Comparison of ENCODE assay signal across 8 cellular contexts in the genomic region with DNA sequence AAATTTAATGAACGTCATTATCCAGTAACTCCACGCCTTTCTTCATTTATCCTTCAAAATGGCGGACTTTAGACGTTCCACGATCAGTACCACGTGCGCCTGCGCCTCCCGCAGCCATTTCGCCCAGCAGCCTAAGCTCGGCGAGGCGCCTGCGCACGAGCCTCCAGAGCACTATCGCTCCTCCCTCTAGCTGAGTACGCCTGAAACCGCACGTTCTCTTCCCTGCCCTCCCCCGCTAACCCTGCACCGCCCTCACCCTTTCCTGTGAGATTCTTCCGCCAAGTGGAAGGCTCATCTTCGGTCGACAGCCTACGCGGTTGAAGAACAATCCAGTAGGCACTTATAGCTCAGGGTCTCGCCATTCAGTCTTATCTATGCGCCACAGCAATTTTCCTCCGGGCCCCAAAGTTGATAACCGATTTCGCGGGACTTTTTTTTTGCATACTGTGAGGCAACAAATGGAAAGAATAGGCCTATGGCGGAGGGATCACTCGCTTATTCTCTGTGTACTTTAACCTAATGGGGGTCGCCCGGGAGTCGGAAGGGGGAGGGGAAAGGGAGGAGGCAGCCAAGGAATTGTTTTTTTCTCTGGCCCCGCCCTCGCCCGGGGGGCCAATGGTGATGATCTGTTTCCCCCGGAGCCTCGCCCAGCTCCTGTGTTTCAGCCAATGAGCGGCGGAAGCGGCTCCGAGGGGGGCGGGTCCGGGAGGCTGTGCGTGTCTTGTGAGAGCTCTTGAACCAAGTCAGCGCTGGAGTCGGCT. TPM values are rescaled to one million over a fixed set of nuclear protein-coding genes. Genes with fewer than 3 reads are reported as not detected.
DNase-seq lines count a peak whose midpoint lies in the region; ATAC-seq and TF ChIP-seq lines count a peak whose summit lies in the region.

A gene with protein sequence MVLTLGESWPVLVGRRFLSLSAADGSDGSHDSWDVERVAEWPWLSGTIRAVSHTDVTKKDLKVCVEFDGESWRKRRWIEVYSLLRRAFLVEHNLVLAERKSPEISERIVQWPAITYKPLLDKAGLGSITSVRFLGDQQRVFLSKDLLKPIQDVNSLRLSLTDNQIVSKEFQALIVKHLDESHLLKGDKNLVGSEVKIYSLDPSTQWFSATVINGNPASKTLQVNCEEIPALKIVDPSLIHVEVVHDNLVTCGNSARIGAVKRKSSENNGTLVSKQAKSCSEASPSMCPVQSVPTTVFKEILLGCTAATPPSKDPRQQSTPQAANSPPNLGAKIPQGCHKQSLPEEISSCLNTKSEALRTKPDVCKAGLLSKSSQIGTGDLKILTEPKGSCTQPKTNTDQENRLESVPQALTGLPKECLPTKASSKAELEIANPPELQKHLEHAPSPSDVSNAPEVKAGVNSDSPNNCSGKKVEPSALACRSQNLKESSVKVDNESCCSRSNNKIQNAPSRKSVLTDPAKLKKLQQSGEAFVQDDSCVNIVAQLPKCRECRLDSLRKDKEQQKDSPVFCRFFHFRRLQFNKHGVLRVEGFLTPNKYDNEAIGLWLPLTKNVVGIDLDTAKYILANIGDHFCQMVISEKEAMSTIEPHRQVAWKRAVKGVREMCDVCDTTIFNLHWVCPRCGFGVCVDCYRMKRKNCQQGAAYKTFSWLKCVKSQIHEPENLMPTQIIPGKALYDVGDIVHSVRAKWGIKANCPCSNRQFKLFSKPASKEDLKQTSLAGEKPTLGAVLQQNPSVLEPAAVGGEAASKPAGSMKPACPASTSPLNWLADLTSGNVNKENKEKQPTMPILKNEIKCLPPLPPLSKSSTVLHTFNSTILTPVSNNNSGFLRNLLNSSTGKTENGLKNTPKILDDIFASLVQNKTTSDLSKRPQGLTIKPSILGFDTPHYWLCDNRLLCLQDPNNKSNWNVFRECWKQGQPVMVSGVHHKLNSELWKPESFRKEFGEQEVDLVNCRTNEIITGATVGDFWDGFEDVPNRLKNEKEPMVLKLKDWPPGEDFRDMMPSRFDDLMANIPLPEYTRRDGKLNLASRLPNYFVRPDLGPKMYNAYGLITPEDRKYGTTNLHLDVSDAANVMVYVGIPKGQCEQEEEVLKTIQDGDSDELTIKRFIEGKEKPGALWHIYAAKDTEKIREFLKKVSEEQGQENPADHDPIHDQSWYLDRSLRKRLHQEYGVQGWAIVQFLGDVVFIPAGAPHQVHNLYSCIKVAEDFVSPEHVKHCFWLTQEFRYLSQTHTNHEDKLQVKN (N-terminal part only) (plus strand): TSS at position 741 of the 761 bp plus-strand sequence. CDS start 677 bp downstream, outside the sequence.

- H3K27ac Mint-ChIP-seq in activated naive CD8-positive, alpha-beta T cell treated with anti-CD3 and anti-CD28 coated beads, Interleukin-2, amount 50 U/mL, for 24 hours = peak within 1 kb of the TSS; percentile 100

- no peaks in the 10 kb centered on the region for H3K36me3 ChIP-seq in osteoblast (ENCODE audit: insufficient read depth, low read length)
- H3K36me3 ChIP-seq in testis (ENCODE audit: low read depth, missing control alignments) = no peaks in the 10 kb centered on the region

- peaks cover 6% of the 10 kb centered on the region for H3K27me3 Mint-ChIP-seq in activated naive CD8-positive, alpha-beta T cell treated with anti-CD3 and anti-CD28 coated beads, Interleukin-2, amount 50 U/mL, for 24 hours

- H4K20me1 ChIP-seq in osteoblast (ENCODE audit: insufficient read depth, low read length) = peaks cover 35% of the 10 kb centered on the region

- H3K9me3 Mint-ChIP-seq in activated naive CD8-positive, alpha-beta T cell treated with anti-CD3 and anti-CD28 coated beads, Interleukin-2, amount 50 U/mL, for 24 hours = peaks cover 34% of the 10 kb centered on the region

- peaks cover 37% of the 10 kb centered on the region for H3K79me2 ChIP-seq in osteoblast (ENCODE audit: insufficient read depth, low read length)

- peak; percentile 75 for ATAC-seq in HG02852 (IDR thresholded peaks at IDR 0.05; ENCODE audit: unreplicated experiment)
- ATAC-seq in activated naive CD8-positive, alpha-beta T cell treated with anti-CD3 and anti-CD28 coated beads, Interleukin-2, amount 50 U/mL, for 24 hours = peak; percentile 86

- H3K9me3 ChIP-seq in osteoblast (ENCODE audit: low read depth, low read length) (peaks cover 3% of the 10 kb centered on the region), testis (no peaks in the 10 kb centered on the region)

- H3K27me3 ChIP-seq in osteoblast (ENCODE audit: insufficient read depth, low read length) (no peaks in the 10 kb centered on the region), testis (no peaks in the 10 kb centered on the region)

- H3K36me3 Mint-ChIP-seq in activated naive CD8-positive, alpha-beta T cell treated with anti-CD3 and anti-CD28 coated beads, Interleukin-2, amount 50 U/mL, for 24 hours (ENCODE audit: low read depth) = peaks cover 42% of the 10 kb centered on the region

- H3K4me3 ChIP-seq in GM12865 (ENCODE audit: low read depth, low read length) (peak within 1 kb of the TSS; percentile 93), osteoblast (ENCODE audit: insufficient read depth, low read length) (peak within 1 kb of the TSS; percentile 82), testis (peak within 1 kb of the TSS; percentile 88 to 91)

- DNase-seq in GM12865 (ENCODE audit: low read depth) = peak; percentile 100
- peak; percentile 96 for DNase-seq in NCI-H1436 treated with DMSO at 0.1 percent for 48 hours (lab: John Stamatoyannopoulos, UW)
- DNase-seq in T follicular helper cell (ENCODE audit: low read depth) = peak; percentile 99
- peak; percentile 99 for DNase-seq in activated naive CD8-positive, alpha-beta T cell treated with anti-CD3 and anti-CD28 coated beads, Interleukin-2, amount 50 U/mL, for 24 hours
- peak; percentile 96 to 100 (median 99) for DNase-seq in head of caudate nucleus
- DNase-seq in osteoblast (ENCODE audit: insufficient read length, low spot score, missing footprints) = peak; percentile 95
- DNase-seq in testis = peak; percentile 99

- peak within 1 kb of the TSS; percentile 100 for H3K4me2 ChIP-seq in osteoblast (ENCODE audit: insufficient read depth, low read length)

- peak within 1 kb of the TSS; percentile 99 for H2AFZ ChIP-seq in osteoblast (ENCODE audit: low read length)

- intact Hi-C loops in head of caudate nucleus (cut with DNase I) = loop anchor here (2.0 to 10.0 kb wide), 2 partner anchors 182 to 246 kb away; a partner anchor contains a TSS
- intact Hi-C loops in testis (cut with DNase I; ENCODE audit: low total_unique reads) = no loop called here

- H3K27ac ChIP-seq in osteoblast (ENCODE audit: low read depth, low read length) = peak within 1 kb of the TSS; percentile 100
- H3K27ac ChIP-seq in testis = peak within 1 kb of the TSS; percentile 95 to 97

- H3K4me3 Mint-ChIP-seq in activated naive CD8-positive, alpha-beta T cell treated with anti-CD3 and anti-CD28 coated beads, Interleukin-2, amount 50 U/mL, for 24 hours = peak within 1 kb of the TSS; percentile 91

- peaks cover 50% of the 10 kb centered on the region for H3K4me1 Mint-ChIP-seq in activated naive CD8-positive, alpha-beta T cell treated with anti-CD3 and anti-CD28 coated beads, Interleukin-2, amount 50 U/mL, for 24 hours

- TF ChIP-seq CTCF in GM12865 (IDR thresholded peaks at IDR 0.05; ENCODE audit: insufficient read depth, low read depth, low read length, missing control alignments) (no peak), osteoblast (IDR thresholded peaks at IDR 0.05; ENCODE audit: extremely low read depth, low read depth, low read length) (no peak), testis (IDR thresholded peaks at IDR 0.05) (peak in 1 of 3 experiments; percentile 3)

- H3K4me1 ChIP-seq in osteoblast (ENCODE audit: insufficient read depth, low read length) (peaks cover 12% of the 10 kb centered on the region), testis (peaks cover 25% of the 10 kb centered on the region)

- 1% methylated on average over 49 to 51 of the region's 51 CpGs for WGBS in testis, 2 donors

- TF ChIP-seq POLR2A in testis (IDR thresholded peaks at IDR 0.05) = no peak

RNA-seq across cellular contexts. Expression of the gene that starts here (rescaled TPM):
- total RNA-seq in osteoblast = 28.9 and 36.9 TPM in 2 replicates
- 100 to 1,000 TPM in 1 of 2 donors, 10 to 100 TPM in 1; 88.8 to 106 TPM for total RNA-seq in testis
- polyA plus RNA-seq in testis (ENCODE audit: insufficient read depth, low read depth, low replicate concordance) = 126 TPM

Comparison
In these comparisons a context has a peak if more than half of its experiments do, and no peak if none do; other contexts are left out.
1. Peak in every context shown above with its lines: DNase-seq, ATAC-seq, H3K4me3 ChIP-seq and H3K27ac ChIP-seq.